Comparison of ENCODE assay signal across 14 cellular contexts in genomic region chr6:3631862-3632261, GRCh38.
DNase-seq lines count a peak whose midpoint lies in the region; ATAC-seq and TF ChIP-seq lines count a peak whose summit lies in the region.
"Had no signal": no experiment of that assay in that cellular context is flagged by ENCODE, and none has a peak within 500 bp of the region (broad histone marks: within the 10 kb centered on the region; RNA-seq: fewer than 3 reads in every experiment).

No MANE protein-coding gene starts in this region.

- no peak overlapping the region for H2AFZ ChIP-seq in mammary epithelial cell (ENCODE audit: low read depth, low read length)
- H2AFZ ChIP-seq in trophoblast cell (ENCODE audit: insufficient read depth, low read length, poor library complexity), result no peak overlapping the region
- H2AFZ ChIP-seq: GM23338 had no signal

- H3K9me3 Mint-ChIP-seq in MCF 10A (ENCODE audit: unreplicated experiment), result no peaks in the 10 kb centered on the region
- H3K9me3 Mint-ChIP-seq: CD14-positive monocyte; CD4-positive, alpha-beta memory T cell; GM23338 had no signal

- CTCF ChIA-PET in mammary epithelial cell (lab: Charles Lee; ENCODE audit: low non-redundant PET) (no interaction called here), MCF 10A (lab: Yijun Ruan, JAX) (interaction anchor here (0.6 kb wide), 1 partner anchor 90 kb away, joined by 3 read pairs; no protein-coding TSS in a partner anchor)

- intact Hi-C loops in mammary epithelial cell (cut with micrococcal nuclease), result no loop called here
- intact Hi-C loops in MCF 10A (cut with micrococcal nuclease), result no loop called here
- intact Hi-C loops in psoas muscle (cut with DNase I), result no loop called here

- no peak overlapping the region for H4K91ac ChIP-seq in trophoblast cell (ENCODE audit: low read depth, low read length)

- H3K9ac ChIP-seq in mammary epithelial cell (ENCODE audit: insufficient read depth, low read length), result no peak overlapping the region
- no peak overlapping the region for H3K9ac ChIP-seq in adipocyte (ENCODE audit: low read length)
- H3K9ac ChIP-seq in trophoblast cell (ENCODE audit: low read length), result no peak overlapping the region
- H3K9ac ChIP-seq: BLaER1 had no signal

- H3K27me3 ChIP-seq in mammary epithelial cell (ENCODE audit: insufficient read depth, low read length) (no peaks in the 10 kb centered on the region), adipocyte (replicated peaks; ENCODE audit: control insufficient read depth, insufficient read depth, low read length) (peaks cover 5% of the 10 kb centered on the region), trophoblast cell (ENCODE audit: insufficient read depth, low read length) (no peaks in the 10 kb centered on the region), psoas muscle (ENCODE audit: insufficient read depth in 3 of 3, low read length in 2 of 3) (peaks cover 0 to 3% (median 0%) of the 10 kb centered on the region in 3 donors)
- H3K27me3 ChIP-seq: BLaER1 had no signal

- H3K4me1 Mint-ChIP-seq in MCF 10A (ENCODE audit: insufficient read depth, unreplicated experiment), result peaks cover 6% of the 10 kb centered on the region
- H3K4me1 Mint-ChIP-seq: CD14-positive monocyte had no signal

- H3K9me3 ChIP-seq in mammary epithelial cell (replicated peaks; ENCODE audit: insufficient read depth, low read length) (no peaks in the 10 kb centered on the region), adipocyte (ENCODE audit: control insufficient read depth, low read length) (no peaks in the 10 kb centered on the region), trophoblast cell (ENCODE audit: insufficient read depth, low read depth, low read length) (no peaks in the 10 kb centered on the region), psoas muscle (no peaks in the 10 kb centered on the region)
- H3K9me3 ChIP-seq: BLaER1 had no signal

- H3K27ac ChIP-seq in mammary epithelial cell (ENCODE audit: insufficient read depth, low read depth, low read length) (no peak overlapping the region), trophoblast cell (ENCODE audit: low read depth, low read length) (no peak overlapping the region), psoas muscle (no peak overlapping the region)
- H3K27ac ChIP-seq: 22Rv1, BLaER1 had no signal

- peaks cover 12% of the 10 kb centered on the region for H3K79me1 ChIP-seq in trophoblast cell (ENCODE audit: low read length)

- DNase-seq in mammary epithelial cell (peak; percentile 5), MCF 10A (ENCODE audit: unreplicated experiment) (no peak), adipocyte (ENCODE audit: low read depth) (peak; percentile 10), left lobe of liver (ENCODE audit: low spot score) (no peak), trophoblast cell (no peak), psoas muscle (no peak)
- DNase-seq in activated CD4-positive, alpha-beta T cell treated with anti-CD3 and anti-CD28 coated beads, Interleukin-2, amount 50 U/mL, for 48 hours, result no peak
- DNase-seq: CD4-positive, alpha-beta memory T cell; HCEC 1CT had no signal

- no peak for TF ChIP-seq CTCF in mammary epithelial cell (conservative IDR thresholded peaks at IDR 0.05 in 1 of 2, IDR thresholded peaks at IDR 0.05 in 1 of 2; ENCODE audit: extremely low read depth in 1 of 2, insufficient read depth in 1 of 2, low read depth in 1 of 2, low read length in 2 of 2)
- no peak for TF ChIP-seq CTCF in MCF 10A (IDR thresholded peaks at IDR 0.05; ENCODE audit: unreplicated experiment)
- TF ChIP-seq CTCF in psoas muscle (IDR thresholded peaks at IDR 0.05), result no peak

- H3K4me2 ChIP-seq in mammary epithelial cell (ENCODE audit: insufficient read depth, low read depth, low read length) (no peak overlapping the region), trophoblast cell (ENCODE audit: low read length) (no peak overlapping the region)
- H3K4me2 ChIP-seq: BLaER1, GM23338 had no signal

- H3K4me1 ChIP-seq in mammary epithelial cell (ENCODE audit: insufficient read depth, low read length), result peaks cover 12% of the 10 kb centered on the region
- H3K4me1 ChIP-seq in adipocyte (ENCODE audit: control insufficient read depth, insufficient read depth, low read length), result peaks cover 7% of the 10 kb centered on the region
- peaks cover 17 to 19% of the 10 kb centered on the region in 2 experiments for H3K4me1 ChIP-seq in trophoblast cell (ENCODE audit: control insufficient read depth in 1 of 2, insufficient read depth in 2 of 2, low read length in 2 of 2)
- H3K4me1 ChIP-seq in psoas muscle, result no peaks in the 10 kb centered on the region

- no peaks in the 10 kb centered on the region for H3K36me3 Mint-ChIP-seq in MCF 10A (ENCODE audit: insufficient read depth, unreplicated experiment)
- H3K36me3 Mint-ChIP-seq: CD14-positive monocyte; CD4-positive, alpha-beta memory T cell had no signal

- no peak overlapping the region for H2AK5ac ChIP-seq in trophoblast cell (ENCODE audit: low read length)

- no peaks in the 10 kb centered on the region for H4K20me1 ChIP-seq in mammary epithelial cell (ENCODE audit: insufficient read depth, low read length)
- H4K20me1 ChIP-seq: BLaER1 had no signal

- H3K4me3 Mint-ChIP-seq in MCF 10A (ENCODE audit: unreplicated experiment), result no peak overlapping the region
- H3K4me3 Mint-ChIP-seq: CD14-positive monocyte; CD4-positive, alpha-beta memory T cell; GM23338 had no signal

- H3K27ac Mint-ChIP-seq in MCF 10A (ENCODE audit: low read depth, unreplicated experiment), result no peak overlapping the region
- H3K27ac Mint-ChIP-seq: CD14-positive monocyte; CD4-positive, alpha-beta memory T cell; GM23338 had no signal

- H3K18ac ChIP-seq in trophoblast cell (ENCODE audit: low read length), result no peak overlapping the region

- H4K12ac ChIP-seq in trophoblast cell (ENCODE audit: low read depth, low read length), result no peak overlapping the region

- POLR2A ChIA-PET in MCF 10A (lab: Yijun Ruan, JAX), result no interaction called here

- no peak overlapping the region for H3K4ac ChIP-seq in trophoblast cell (ENCODE audit: low read depth, low read length)

- no peak overlapping the region for H3K4me3 ChIP-seq in mammary epithelial cell (replicated peaks in 1 of 3; ENCODE audit: insufficient read depth in 1 of 3, low read depth in 2 of 3, low read length in 3 of 3)
- no peak overlapping the region for H3K4me3 ChIP-seq in adipocyte (ENCODE audit: low read length)
- no peak overlapping the region for H3K4me3 ChIP-seq in trophoblast cell (ENCODE audit: low read depth, low read length)
- H3K4me3 ChIP-seq in psoas muscle, result no peak overlapping the region
- H3K4me3 ChIP-seq: BLaER1, GM23338 had no signal

- no peak overlapping the region for H4K8ac ChIP-seq in trophoblast cell (ENCODE audit: low read depth, low read length)

- dilution Hi-C loops in mammary epithelial cell (cut with HindIII; ENCODE audit: low sequenced_read_pairs), result no loop called here

- BruUV-seq in mammary epithelial cell (replicated peaks; lab: Mats Ljungman, UMichigan), result no TSS peak
- BruUV-seq in MCF 10A (replicated peaks; lab: Mats Ljungman, UMichigan), result no TSS peak

- no peak overlapping the region for H2BK5ac ChIP-seq in trophoblast cell (ENCODE audit: low read depth, low read length, poor library complexity)

- H3K36me3 ChIP-seq in mammary epithelial cell (ENCODE audit: insufficient read depth, low read length), result no peaks in the 10 kb centered on the region
- H3K36me3 ChIP-seq in adipocyte (ENCODE audit: control insufficient read depth, insufficient read depth, low read length, severe bottlenecking), result no peaks in the 10 kb centered on the region
- no peaks in the 10 kb centered on the region for H3K36me3 ChIP-seq in trophoblast cell (ENCODE audit: control insufficient read depth in 1 of 2, insufficient read depth in 2 of 2, low read length in 2 of 2)
- no peaks in the 10 kb centered on the region for H3K36me3 ChIP-seq in psoas muscle (ENCODE audit: insufficient read depth in 1 of 2, low read depth in 1 of 2)
- H3K36me3 ChIP-seq: BLaER1 had no signal

- H3K23ac ChIP-seq in trophoblast cell (ENCODE audit: low read length), result no peak overlapping the region

- WGBS in mammary epithelial cell (ENCODE audit: low coverage, missing lambda C conversion rate), result 92% methylated on average over 7 of the region's 7 CpGs
- no CpG with 5 or more reads among the region's 7 CpGs for WGBS in trophoblast cell (ENCODE audit: extremely low coverage, insufficient coverage, insufficient read length)
- 92 to 95% (median 92%) methylated on average over 7 of the region's 7 CpGs for WGBS in psoas muscle, 3 donors

- no peak overlapping the region for H3K14ac ChIP-seq in trophoblast cell (ENCODE audit: low read length)

- in situ Hi-C loops in mammary epithelial cell (cut with MboI; ENCODE audit: low sequenced_read_pairs in 2 of 2), result no loop called here

- H2BK12ac ChIP-seq in trophoblast cell (ENCODE audit: low read length), result peak overlapping the region; percentile 19

- H3K79me2 ChIP-seq in mammary epithelial cell (ENCODE audit: insufficient read depth, low read length), result no peaks in the 10 kb centered on the region
- no peaks in the 10 kb centered on the region for H3K79me2 ChIP-seq in trophoblast cell (ENCODE audit: control insufficient read depth, insufficient read depth, low read length, poor library complexity)

- H2BK120ac ChIP-seq in trophoblast cell (ENCODE audit: insufficient read depth, low read length, poor library complexity), result no peak overlapping the region

- no peaks in the 10 kb centered on the region for H3K27me3 Mint-ChIP-seq in MCF 10A (ENCODE audit: insufficient read depth, unreplicated experiment)

- peak; percentile 53 for ATAC-seq in left lobe of liver
- ATAC-seq in GM18873 (IDR thresholded peaks at IDR 0.05; ENCODE audit: low FRiP score, unreplicated experiment), result no peak
- ATAC-seq in psoas muscle, result no peak
- ATAC-seq: GM23338 had no signal

Comparison
In these comparisons a context has a peak if more than half of its experiments do, and no peak if none do; other contexts are left out.
1. DNase-seq: peak in mammary epithelial cell (single experiment) and adipocyte (single experiment); none in MCF 10A (single experiment), left lobe of liver (single experiment), trophoblast cell (0 of 2), psoas muscle (0 of 2) and activated CD4-positive, alpha-beta T cell treated with anti-CD3 and anti-CD28 coated beads, Interleukin-2, amount 50 U/mL, for 48 hours (0 of 2).